ENCODE assay signal across 13 cellular contexts in genomic region chr1:206002160-206002559, GRCh38. TPM values are rescaled to one million over a fixed set of nuclear protein-coding genes. Genes with fewer than 3 reads are reported as not detected.
DNase-seq lines count a peak whose midpoint lies in the region; ATAC-seq, FAIRE-seq and TF ChIP-seq lines count a peak whose summit lies in the region.
"Had no signal": no experiment of that assay in that cellular context is flagged by ENCODE, and none has a peak within 500 bp of the region (broad histone marks: within the 10 kb centered on the region; RNA-seq: fewer than 3 reads in every experiment).

No MANE protein-coding gene starts in this region.

- no peak for ATAC-seq in GM18505 (IDR thresholded peaks at IDR 0.05; ENCODE audit: unreplicated experiment)
- ATAC-seq in HG03460 (IDR thresholded peaks at IDR 0.05; ENCODE audit: unreplicated experiment): no peak

- no peak for TF ChIP-seq CTCF in HFF-Myc (IDR thresholded peaks at IDR 0.05; ENCODE audit: low read depth, low read length, missing control alignments)
- no peak for TF ChIP-seq CTCF in astrocyte (IDR thresholded peaks at IDR 0.05; ENCODE audit: insufficient read depth, low read depth, low read length)
- no peak for TF ChIP-seq CTCF in hepatocyte (IDR thresholded peaks at IDR 0.05; ENCODE audit: poor library complexity)

- H2AFZ ChIP-seq in astrocyte (ENCODE audit: low read depth, low read length) (no peak overlapping the region), hepatocyte (no peak overlapping the region)

- H3K4me3 ChIP-seq in HFF-Myc (replicated peaks; ENCODE audit: low read depth, low read length): 0 out of 2 replicates have a peak overlapping the region, but pooled peaks have one; percentile 18
- H3K4me3 ChIP-seq in astrocyte (ENCODE audit: insufficient read depth, low read depth, low read length): peak overlapping the region; percentile 50
- H3K4me3 ChIP-seq in hepatocyte: no peak overlapping the region
- H3K4me3 ChIP-seq in skin epidermis: peak overlapping the region; percentile 35 to 58 (median 43)
- H3K4me3 ChIP-seq: neural progenitor cell had no signal

- FAIRE-seq in astrocyte (lab: Jason Lieb, UNC) (no peak), urothelium cell line (lab: Jason Lieb, UNC) (no peak)
- FAIRE-seq: frontal cortex had no signal

- H3K4me2 ChIP-seq in astrocyte (ENCODE audit: low read length): peak overlapping the region; percentile 85
- H3K4me2 ChIP-seq in hepatocyte: peak overlapping the region; percentile 70
- H3K4me2 ChIP-seq: neural progenitor cell had no signal

- H3K9me3 ChIP-seq in astrocyte (ENCODE audit: insufficient read depth, low read depth, low read length) (no peaks in the 10 kb centered on the region), hepatocyte (ENCODE audit: low read depth) (no peaks in the 10 kb centered on the region)

- H3K27ac ChIP-seq in astrocyte (ENCODE audit: low read depth, low read length) (peak overlapping the region; percentile 96), hepatocyte (peak overlapping the region; percentile 66), skin epidermis (peak overlapping the region in 20 of 21 experiments; percentile 78 to 95 (median 89))
- H3K27ac ChIP-seq: neural progenitor cell had no signal

- peaks cover 4% of the 10 kb centered on the region for H3K9me3 Mint-ChIP-seq in astrocyte (ENCODE audit: unreplicated experiment)
- H3K9me3 Mint-ChIP-seq: CD4-positive, alpha-beta T cell; neural progenitor cell had no signal

- 91% methylated on average over 3 of the region's 3 CpGs for WGBS in hepatocyte (ENCODE audit: low lambda C conversion rate, missing lambda C conversion rate)

- H3K4me1 ChIP-seq in astrocyte (ENCODE audit: insufficient read depth, low read length) (peaks cover 36% of the 10 kb centered on the region), hepatocyte (ENCODE audit: insufficient read depth) (peaks cover 24% of the 10 kb centered on the region)

- H3K4me3 Mint-ChIP-seq in astrocyte (ENCODE audit: unreplicated experiment): peak overlapping the region; percentile 76
- H3K4me3 Mint-ChIP-seq: CD4-positive, alpha-beta T cell; neural progenitor cell had no signal

- H4K20me1 ChIP-seq in astrocyte (ENCODE audit: insufficient read depth, low read length): peaks cover 6% of the 10 kb centered on the region
- H4K20me1 ChIP-seq in hepatocyte (ENCODE audit: insufficient read depth, poor library complexity, severe bottlenecking): no peaks in the 10 kb centered on the region

- H3K79me2 ChIP-seq in astrocyte (ENCODE audit: insufficient read depth, low read length) (peaks cover 22% of the 10 kb centered on the region), hepatocyte (no peaks in the 10 kb centered on the region)

- TF ChIP-seq POLR2A in GM18505 (IDR thresholded peaks at IDR 0.05; ENCODE audit: borderline replicate concordance, extremely low read depth, insufficient read depth, insufficient read length): no peak

- no peak for DNase-seq in HFF-Myc (ENCODE audit: extremely low read depth, low read depth)
- DNase-seq in astrocyte (ENCODE audit: low read depth): no peak
- DNase-seq in hepatocyte (ENCODE audit: low spot score): no peak
- DNase-seq in HuH-7 (ENCODE audit: low spot score): no peak
- DNase-seq in urothelium cell line (ENCODE audit: low spot score): no peak
- DNase-seq: CD4-positive, alpha-beta T cell; NCI-H146; NCI-H69 had no signal

- H3K9ac ChIP-seq in astrocyte (ENCODE audit: low read length): peak overlapping the region; percentile 65
- H3K9ac ChIP-seq: neural progenitor cell had no signal

- H3K36me3 ChIP-seq in astrocyte (ENCODE audit: insufficient read depth, low read length) (no peaks in the 10 kb centered on the region), hepatocyte (replicated peaks; ENCODE audit: insufficient read depth, low read depth) (no peaks in the 10 kb centered on the region)
- H3K36me3 ChIP-seq: neural progenitor cell had no signal

- H3K9me2 ChIP-seq in hepatocyte (replicated peaks; ENCODE audit: insufficient read depth): no peaks in the 10 kb centered on the region

- H3K27me3 Mint-ChIP-seq in astrocyte (ENCODE audit: low read depth, unreplicated experiment): peaks cover 4% of the 10 kb centered on the region

- H3K27me3 ChIP-seq in astrocyte (ENCODE audit: insufficient read depth, low read length): no peaks in the 10 kb centered on the region
- no peaks in the 10 kb centered on the region for H3K27me3 ChIP-seq in hepatocyte
- H3K27me3 ChIP-seq: neural progenitor cell had no signal

- peak overlapping the region; percentile 30 for H3K27ac Mint-ChIP-seq in astrocyte (ENCODE audit: unreplicated experiment)
- H3K27ac Mint-ChIP-seq: CD4-positive, alpha-beta T cell; neural progenitor cell had no signal

- H3K36me3 Mint-ChIP-seq in astrocyte (ENCODE audit: low read depth, unreplicated experiment): peaks cover 2% of the 10 kb centered on the region
- H3K36me3 Mint-ChIP-seq: neural progenitor cell had no signal

- peaks cover 60% of the 10 kb centered on the region for H3K4me1 Mint-ChIP-seq in astrocyte (ENCODE audit: low read depth, unreplicated experiment)

RNA-seq across cellular contexts. Expression of gene RAB7B, which starts 1.0 kb away (rescaled TPM):
- 6.6 and 8.1 TPM in 2 replicates for total RNA-seq in astrocyte
- total RNA-seq in hepatocyte: 3.9 and 4.5 TPM in 2 replicates
- 16.6 and 22.6 TPM in 2 replicates for polyA plus RNA-seq in hepatocyte

RNA-seq across cellular contexts. Expression of gene CTSE, which starts 21.5 kb away (rescaled TPM):
- not detected in 2 replicates for total RNA-seq in astrocyte
- 65.9 and 66.4 TPM in 2 replicates for total RNA-seq in hepatocyte
- polyA plus RNA-seq in hepatocyte: 66.7 and 86.0 TPM in 2 replicates
- total RNA-seq: CD4-positive, alpha-beta T cell; frontal cortex had no signal

RNA-seq across cellular contexts. Expression of gene RHEX, which starts 50.8 kb away (rescaled TPM):
- total RNA-seq in astrocyte (not detected in 2 replicates), hepatocyte (not detected in 2 replicates)
- 0.51 and 0.78 TPM in 2 replicates for polyA plus RNA-seq in hepatocyte
- total RNA-seq: CD4-positive, alpha-beta T cell had no signal

RNA-seq across cellular contexts. Expression of gene SLC26A9, which starts 58.9 kb away (rescaled TPM):
- total RNA-seq in astrocyte (not detected in 2 replicates), hepatocyte (0.13 and 0.44 TPM in 2 replicates)
- polyA plus RNA-seq in hepatocyte: 0.63 and 2.4 TPM in 2 replicates
- total RNA-seq: CD4-positive, alpha-beta T cell; frontal cortex had no signal

Comparison
In these comparisons a context has a peak if more than half of its experiments do, and no peak if none do; other contexts are left out.
1. RNA of gene CTSE, which starts 21.5 kb away (total RNA-seq): 65.9 to 66.4 TPM in hepatocyte; not detected in astrocyte; every median in the first group is over 10 times any median in the second.
2. Peak in every context shown above with its lines, with median percentiles within 50 percentile points of each other: H3K27ac ChIP-seq.